22 cellular contexts compared by ENCODE assay signal in genomic region chr2:224194161-224194560, GRCh38.
"Had no signal": no experiment of that assay in that cellular context is flagged by ENCODE, and none has a peak within 500 bp of the region (broad histone marks: within the 10 kb centered on the region; RNA-seq: fewer than 3 reads in every experiment).

No MANE protein-coding gene starts in this region.

- FAIRE-seq: RCC 7860 had no signal

- H3K36me3 ChIP-seq: MG63, SJSA1 had no signal

- H3K4me3 ChIP-seq: MG63, SJSA1, SK-N-MC had no signal

- H3K4me1 ChIP-seq: SJSA1 had no signal

- H3K27ac ChIP-seq: SJSA1, SK-N-MC had no signal

- H3K9me3 ChIP-seq: SJSA1 had no signal

- H3K27me3 ChIP-seq: MG63, SJSA1 had no signal

- DNase-seq: Karpas-422, KG1, MG63, NCI-H1092, NCI-H1105 treated with DMSO at 0.1 percent for 48 hours, NCI-H1417 treated with DMSO at 0.1 percent for 48 hours, NCI-H146, NCI-H1694 treated with DMSO at 0.1 percent for 48 hours, NCI-H1930, NCI-H2081, NCI-H2107, NCI-H2227 treated with DMSO at 0.1 percent for 48 hours, NCI-H510A, NCI-H524 treated with DMSO at 0.1 percent for 48 hours, NCI-H69, NCI-H774, Right ventricle myocardium superior, RPMI8226, SIG-M5 had no signal
